1 cellular context compared by ENCODE assay signal in genomic region chrX:77901506-77901905, GRCh38.
TF ChIP-seq lines count a peak whose summit lies in the region.

No MANE protein-coding gene starts in this region.

TF ChIP-seq in endothelial cell of umbilical vein, 7 proteins besides CTCF, POLR2A, EP300 and RAD21:
- no peak for TF ChIP-seq JUN (IDR thresholded peaks at IDR 0.05; ENCODE audit: borderline replicate concordance, insufficient read depth, insufficient read length, low read depth)
- no peak for TF ChIP-seq MYC (IDR thresholded peaks at IDR 0.05; ENCODE audit: low read depth, low read length)
- no peak for TF ChIP-seq FOS (IDR thresholded peaks at IDR 0.05; ENCODE audit: borderline replicate concordance, insufficient read depth, low read length)
- no peak for TF ChIP-seq EZH2 (IDR thresholded peaks at IDR 0.05; ENCODE audit: borderline replicate concordance, low read depth, low read length, severe bottlenecking)
- no peak for TF ChIP-seq POLR2AphosphoS5 (IDR thresholded peaks at IDR 0.05; ENCODE audit: insufficient read depth, low read depth, low read length)
- TF ChIP-seq GATA2 (IDR thresholded peaks at IDR 0.05; ENCODE audit: insufficient read depth, insufficient read length, low read depth, low read length): no peak
- no peak for TF ChIP-seq MAX (IDR thresholded peaks at IDR 0.05; ENCODE audit: insufficient read depth, insufficient read length)
